In the genomic region with DNA sequence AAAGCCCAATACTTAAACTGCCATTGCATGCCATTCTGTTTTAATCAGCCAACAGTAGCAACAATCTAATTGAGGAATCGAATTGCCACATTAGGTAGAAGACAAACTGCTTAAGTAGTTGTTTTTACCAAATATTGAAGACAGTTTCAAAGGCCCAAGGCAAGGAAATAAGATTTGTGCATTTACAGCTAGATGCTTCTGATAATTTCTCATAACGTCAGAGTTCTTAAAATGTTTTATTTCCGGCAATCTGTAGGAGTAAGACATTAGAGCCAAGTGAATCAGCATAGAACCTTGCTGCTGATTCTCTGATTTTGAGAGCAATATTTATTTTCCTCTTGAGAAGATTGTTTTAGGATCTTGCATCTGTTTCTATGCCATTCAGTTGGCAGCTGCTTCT, we compare ENCODE assay signal across 28 cellular contexts.
"Had no signal": no experiment of that assay in that cellular context is flagged by ENCODE, and none has a peak within 500 bp of the region (broad histone marks: within the 10 kb centered on the region; RNA-seq: fewer than 3 reads in every experiment).

No MANE protein-coding gene starts in this region.

- H3K9me3 Mint-ChIP-seq: activated CD4-positive, alpha-beta T cell treated with anti-CD3 and anti-CD28 coated beads, Interleukin-2, amount 10 ng/mL, durations not matched to agents 24 days and 14 days; activated CD8-positive, alpha-beta T cell treated with anti-CD3 and anti-CD28 coated beads for 36 hours; activated naive CD8-positive, alpha-beta T cell treated with anti-CD3 and anti-CD28 coated beads for 36 hours; activated T-helper 17 cell treated with anti-CD3 and anti-CD28 coated beads, Interleukin-2, amount 50 U/mL, for 72 hours; T-helper 1 cell treated with Interleukin-12 subunit alpha and Interleukin-12 subunit beta and Interleukin-4 antibody, amounts not matched to agents 30 μg/mL and 1 μg/mL, for 36 hours; T-helper 2 cell treated with Interferon-gamma antibody and Interleukin-4, amounts not matched to agents 5 μg/mL and 100 μg/mL, for 36 hours had no signal

- H3K27ac ChIP-seq: ascending aorta, breast epithelium, SJCRH30 had no signal

- H3K36me3 Mint-ChIP-seq: activated naive CD8-positive, alpha-beta T cell treated with anti-CD3 and anti-CD28 coated beads for 36 hours had no signal

- H3K4me3 Mint-ChIP-seq: activated CD4-positive, alpha-beta T cell treated with anti-CD3 and anti-CD28 coated beads, Interleukin-2, amount 10 ng/mL, durations not matched to agents 24 days and 14 days; activated CD8-positive, alpha-beta T cell treated with anti-CD3 and anti-CD28 coated beads for 36 hours; activated naive CD8-positive, alpha-beta T cell treated with anti-CD3 and anti-CD28 coated beads for 36 hours; activated T-cell treated with anti-CD3 and anti-CD28 coated beads, Interleukin-2, amount 50 U/mL, for 72 hours; activated T-helper 17 cell treated with anti-CD3 and anti-CD28 coated beads, Interleukin-2, amount 50 U/mL, for 72 hours; T-helper 1 cell treated with Interleukin-12 subunit alpha and Interleukin-12 subunit beta and Interleukin-4 antibody, amounts not matched to agents 30 μg/mL and 1 μg/mL, for 36 hours; T-helper 2 cell treated with Interferon-gamma antibody and Interleukin-4, amounts not matched to agents 5 μg/mL and 100 μg/mL, for 36 hours had no signal

- H3K27ac Mint-ChIP-seq: activated CD4-positive, alpha-beta T cell treated with anti-CD3 and anti-CD28 coated beads, Interleukin-2, amount 10 ng/mL, durations not matched to agents 24 days and 14 days; activated CD8-positive, alpha-beta T cell treated with anti-CD3 and anti-CD28 coated beads for 36 hours; activated naive CD8-positive, alpha-beta T cell treated with anti-CD3 and anti-CD28 coated beads for 36 hours; activated T-cell treated with anti-CD3 and anti-CD28 coated beads, Interleukin-2, amount 50 U/mL, for 72 hours; activated T-helper 17 cell treated with anti-CD3 and anti-CD28 coated beads, Interleukin-2, amount 50 U/mL, for 72 hours; T-helper 1 cell treated with Interleukin-12 subunit alpha and Interleukin-12 subunit beta and Interleukin-4 antibody, amounts not matched to agents 30 μg/mL and 1 μg/mL, for 36 hours; T-helper 2 cell treated with Interferon-gamma antibody and Interleukin-4, amounts not matched to agents 5 μg/mL and 100 μg/mL, for 36 hours had no signal

- H3K4me1 Mint-ChIP-seq: activated CD4-positive, alpha-beta T cell treated with anti-CD3 and anti-CD28 coated beads, Interleukin-2, amount 10 ng/mL, durations not matched to agents 24 days and 14 days; activated naive CD8-positive, alpha-beta T cell treated with anti-CD3 and anti-CD28 coated beads for 36 hours; activated T-helper 17 cell treated with anti-CD3 and anti-CD28 coated beads, Interleukin-2, amount 50 U/mL, for 72 hours had no signal

- H3K27me3 Mint-ChIP-seq: activated CD4-positive, alpha-beta T cell treated with anti-CD3 and anti-CD28 coated beads, Interleukin-2, amount 10 ng/mL, durations not matched to agents 24 days and 14 days had no signal

- DNase-seq: activated CD4-positive, alpha-beta T cell treated with anti-CD3 and anti-CD28 coated beads, Interleukin-2, amount 10 ng/mL, durations not matched to agents 24 days and 14 days; activated CD4-positive, alpha-beta T cell treated with anti-CD3 and anti-CD28 coated beads, Interleukin-2, amount 50 U/mL, for 4 hours; activated CD8-positive, alpha-beta T cell treated with anti-CD3 and anti-CD28 coated beads for 36 hours; activated effector memory CD4-positive, alpha-beta T cell treated with anti-CD3 and anti-CD28 coated beads, Interleukin-2, amount 50 U/mL, for 16 hours; activated naive CD4-positive, alpha-beta T cell; activated naive CD4-positive, alpha-beta T cell treated with anti-CD3 and anti-CD28 coated beads, Interleukin-2, amount 50 U/mL, for 16 hours; activated naive CD8-positive, alpha-beta T cell treated with anti-CD3 and anti-CD28 coated beads for 36 hours; activated T-cell treated with anti-CD3 and anti-CD28 coated beads, Interleukin-2, amount 50 U/mL, for 1 hour; activated T-cell treated with anti-CD3 and anti-CD28 coated beads, Interleukin-2, amount 50 U/mL, for 72 hours; amniotic stem cell; Kasumi-1; KG1; MG63; NCI-H1048; NCI-H1105 treated with DMSO at 0.1 percent for 48 hours; NCI-H146; NCI-H187 treated with DMSO at 0.1 percent for 48 hours; NCI-H2081; NCI-H510A treated with DMSO at 0.1 percent for 48 hours; NCI-H774; SHP77; SJCRH30; SK-N-SH had no signal
